In the genomic region with DNA sequence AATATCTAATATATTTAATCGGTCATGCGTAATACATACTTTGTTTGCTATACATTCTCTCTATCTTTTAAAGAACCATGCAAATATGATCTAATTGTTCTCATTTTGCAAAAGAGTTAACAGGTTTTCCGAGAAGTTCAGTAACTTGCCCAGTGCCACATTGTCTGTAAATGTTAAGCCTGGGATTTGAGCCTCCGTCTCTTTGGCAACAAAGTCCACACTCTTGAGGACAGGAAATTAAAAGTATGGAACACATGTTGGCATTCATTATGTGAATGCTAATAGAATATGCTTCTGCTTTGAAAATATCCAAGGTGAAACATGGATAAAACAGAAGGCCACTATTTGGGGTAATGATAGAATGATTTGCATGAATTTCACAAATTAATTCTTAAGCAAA, we compare ENCODE assay signal across 2 cellular contexts.
TF ChIP-seq lines count a peak whose summit lies in the region.

No MANE protein-coding gene starts in this region.

TF ChIP-seq in GM23338, 12 proteins besides CTCF, POLR2A, EP300 and RAD21 (continued from another document):
- TF ChIP-seq NANOG (IDR thresholded peaks at IDR 0.05; ENCODE audit: borderline replicate concordance) (no peak), EZH2 (IDR thresholded peaks at IDR 0.05; ENCODE audit: low read depth, unreplicated experiment) (no peak)

TF ChIP-seq in WTC11, 78 proteins besides CTCF, POLR2A, EP300 and RAD21 (continued from another document):
- no peak for TF ChIP-seq ATF2 (CRISPR knock-in tag; IDR thresholded peaks at IDR 0.05; ENCODE audit: borderline replicate concordance, low read depth)
- TF ChIP-seq ZNF416 (CRISPR knock-in tag; IDR thresholded peaks at IDR 0.05): no peak
- TF ChIP-seq, protein P1, sequence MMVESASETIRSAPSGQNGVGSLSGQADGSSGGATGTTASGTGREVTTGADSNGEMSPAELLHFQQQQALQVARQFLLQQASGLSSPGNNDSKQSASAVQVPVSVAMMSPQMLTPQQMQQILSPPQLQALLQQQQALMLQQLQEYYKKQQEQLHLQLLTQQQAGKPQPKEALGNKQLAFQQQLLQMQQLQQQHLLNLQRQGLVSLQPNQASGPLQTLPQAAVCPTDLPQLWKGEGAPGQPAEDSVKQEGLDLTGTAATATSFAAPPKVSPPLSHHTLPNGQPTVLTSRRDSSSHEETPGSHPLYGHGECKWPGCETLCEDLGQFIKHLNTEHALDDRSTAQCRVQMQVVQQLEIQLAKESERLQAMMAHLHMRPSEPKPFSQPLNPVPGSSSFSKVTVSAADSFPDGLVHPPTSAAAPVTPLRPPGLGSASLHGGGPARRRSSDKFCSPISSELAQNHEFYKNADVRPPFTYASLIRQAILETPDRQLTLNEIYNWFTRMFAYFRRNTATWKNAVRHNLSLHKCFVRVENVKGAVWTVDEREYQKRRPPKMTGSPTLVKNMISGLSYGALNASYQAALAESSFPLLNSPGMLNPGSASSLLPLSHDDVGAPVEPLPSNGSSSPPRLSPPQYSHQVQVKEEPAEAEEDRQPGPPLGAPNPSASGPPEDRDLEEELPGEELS (CRISPR knock-in tag; IDR thresholded peaks at IDR 0.05): no peak
- no peak for TF ChIP-seq RORB (CRISPR knock-in tag; IDR thresholded peaks at IDR 0.05)
- no peak for TF ChIP-seq ATF3 (CRISPR knock-in tag; conservative IDR thresholded peaks at IDR 0.05)
- no peak for TF ChIP-seq AFF4 (CRISPR knock-in tag; IDR thresholded peaks at IDR 0.05; ENCODE audit: borderline replicate concordance)
- TF ChIP-seq ATF1 (CRISPR knock-in tag; IDR thresholded peaks at IDR 0.05): no peak
- TF ChIP-seq NR1H2 (CRISPR knock-in tag; IDR thresholded peaks at IDR 0.05): no peak
- no peak for TF ChIP-seq ZNF281 (CRISPR knock-in tag; IDR thresholded peaks at IDR 0.05)
